In the genomic region with DNA sequence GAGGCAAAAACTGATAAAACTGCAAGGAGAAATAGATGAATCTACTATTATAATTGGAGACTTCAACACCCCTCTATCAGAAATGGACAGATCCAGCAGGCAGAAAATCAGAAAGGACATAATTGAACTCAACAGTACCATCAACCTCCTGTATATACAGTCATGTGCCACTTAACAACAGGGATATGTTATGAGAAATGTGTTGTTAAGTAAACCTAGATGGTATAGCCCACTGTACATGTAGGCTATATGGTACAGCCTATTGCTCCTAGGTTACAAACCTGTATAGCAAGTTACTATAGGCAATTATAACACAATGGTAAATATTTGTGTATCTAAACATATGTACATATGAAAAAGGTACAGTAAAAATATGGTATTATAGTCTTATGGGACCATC, we compare ENCODE assay signal across 1 cellular context.
TF ChIP-seq lines count a peak whose summit lies in the region.

No MANE protein-coding gene starts in this region.

TF ChIP-seq in HEK293, 187 proteins besides CTCF, POLR2A, EP300 and RAD21 (continued from another document):
- TF ChIP-seq, protein P1, sequence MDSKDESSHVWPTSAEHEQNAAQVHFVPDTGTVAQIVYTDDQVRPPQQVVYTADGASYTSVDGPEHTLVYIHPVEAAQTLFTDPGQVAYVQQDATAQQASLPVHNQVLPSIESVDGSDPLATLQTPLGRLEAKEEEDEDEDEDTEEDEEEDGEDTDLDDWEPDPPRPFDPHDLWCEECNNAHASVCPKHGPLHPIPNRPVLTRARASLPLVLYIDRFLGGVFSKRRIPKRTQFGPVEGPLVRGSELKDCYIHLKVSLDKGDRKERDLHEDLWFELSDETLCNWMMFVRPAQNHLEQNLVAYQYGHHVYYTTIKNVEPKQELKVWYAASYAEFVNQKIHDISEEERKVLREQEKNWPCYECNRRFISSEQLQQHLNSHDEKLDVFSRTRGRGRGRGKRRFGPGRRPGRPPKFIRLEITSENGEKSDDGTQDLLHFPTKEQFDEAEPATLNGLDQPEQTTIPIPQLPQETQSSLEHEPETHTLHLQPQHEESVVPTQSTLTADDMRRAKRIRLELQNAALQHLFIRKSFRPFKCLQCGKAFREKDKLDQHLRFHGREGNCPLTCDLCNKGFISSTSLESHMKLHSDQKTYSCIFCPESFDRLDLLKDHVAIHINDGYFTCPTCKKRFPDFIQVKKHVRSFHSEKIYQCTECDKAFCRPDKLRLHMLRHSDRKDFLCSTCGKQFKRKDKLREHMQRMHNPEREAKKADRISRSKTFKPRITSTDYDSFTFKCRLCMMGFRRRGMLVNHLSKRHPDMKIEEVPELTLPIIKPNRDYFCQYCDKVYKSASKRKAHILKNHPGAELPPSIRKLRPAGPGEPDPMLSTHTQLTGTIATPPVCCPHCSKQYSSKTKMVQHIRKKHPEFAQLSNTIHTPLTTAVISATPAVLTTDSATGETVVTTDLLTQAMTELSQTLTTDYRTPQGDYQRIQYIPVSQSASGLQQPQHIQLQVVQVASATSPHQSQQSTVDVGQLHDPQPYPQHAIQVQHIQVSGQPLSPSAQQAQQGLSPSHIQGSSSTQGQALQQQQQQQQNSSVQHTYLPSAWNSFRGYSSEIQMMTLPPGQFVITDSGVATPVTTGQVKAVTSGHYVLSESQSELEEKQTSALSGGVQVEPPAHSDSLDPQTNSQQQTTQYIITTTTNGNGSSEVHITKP (tag by site-specific recombination; IDR thresholded peaks at IDR 0.05), result peak; percentile 71
- TF ChIP-seq ZFP37 (tag by site-specific recombination; IDR thresholded peaks at IDR 0.05), result no peak
- no peak for TF ChIP-seq GLI2 (tag by site-specific recombination; IDR thresholded peaks at IDR 0.05; ENCODE audit: borderline replicate concordance, low read depth)
- TF ChIP-seq ZNF521 (tag by site-specific recombination; IDR thresholded peaks at IDR 0.05), result no peak
